ENCODE assay signal across 15 cellular contexts in genomic region chr18:10033038-10033437, GRCh38.
DNase-seq lines count a peak whose midpoint lies in the region; ATAC-seq and TF ChIP-seq lines count a peak whose summit lies in the region.
"Had no signal": no experiment of that assay in that cellular context is flagged by ENCODE, and none has a peak within 500 bp of the region (broad histone marks: within the 10 kb centered on the region; RNA-seq: fewer than 3 reads in every experiment).

No MANE protein-coding gene starts in this region.

- peak overlapping the region; percentile 93 for H3K27ac Mint-ChIP-seq in CD8-positive, alpha-beta T cell
- no peak overlapping the region for H3K27ac Mint-ChIP-seq in T-helper 17 cell
- H3K27ac Mint-ChIP-seq in type B pancreatic cell = no peak overlapping the region

- DNase-seq in CD8-positive, alpha-beta T cell = no peak
- DNase-seq in T-helper 17 cell (no peak), left ventricle myocardium inferior (no peak), psoas muscle (no peak), NCI-H1417 (lab: John Stamatoyannopoulos, UW) (no peak), type B pancreatic cell (ENCODE audit: extremely low spot score, unreplicated experiment) (no peak)
- no peak for DNase-seq in stimulated activated naive CD4-positive, alpha-beta T cell (lab: John Stamatoyannopoulos, UW)
- DNase-seq: activated naive CD4-positive, alpha-beta T cell; KBM-7; NCI-H1436; NCI-H510A had no signal

- intact Hi-C loops in CD8-positive, alpha-beta T cell (cut with DNase I, micrococcal nuclease) = loop anchor here in 1 of 2 experiments (5.0 kb wide), 1 partner anchor 489 kb away; no protein-coding TSS in a partner anchor
- intact Hi-C loops in left ventricle myocardium inferior (cut with micrococcal nuclease) = no loop called here
- intact Hi-C loops in psoas muscle (cut with DNase I) = no loop called here

- H3K27me3 Mint-ChIP-seq in CD8-positive, alpha-beta T cell (ENCODE audit: low read depth) = no peaks in the 10 kb centered on the region
- H3K27me3 Mint-ChIP-seq in T-helper 17 cell (peaks cover 67% of the 10 kb centered on the region), type B pancreatic cell (peaks cover 5% of the 10 kb centered on the region)

- no peak for TF ChIP-seq CTCF in CD8-positive, alpha-beta T cell (IDR thresholded peaks at IDR 0.05)
- no peak for TF ChIP-seq CTCF in left ventricle myocardium inferior (IDR thresholded peaks at IDR 0.05; ENCODE audit: borderline replicate concordance)
- TF ChIP-seq CTCF in psoas muscle (IDR thresholded peaks at IDR 0.05) = no peak
- TF ChIP-seq CTCF in type B pancreatic cell (conservative IDR thresholded peaks at IDR 0.05) = no peak

- 47 to 62% (median 53%) methylated on average over 9 of the region's 9 CpGs for WGBS in psoas muscle, 3 donors

- peak overlapping the region; percentile 85 for H3K4me3 Mint-ChIP-seq in CD8-positive, alpha-beta T cell
- H3K4me3 Mint-ChIP-seq in T-helper 17 cell (peak overlapping the region; percentile 7), type B pancreatic cell (no peak overlapping the region)

- H3K9me3 Mint-ChIP-seq in CD8-positive, alpha-beta T cell = no peaks in the 10 kb centered on the region
- H3K9me3 Mint-ChIP-seq in type B pancreatic cell = no peaks in the 10 kb centered on the region

- POLR2A ChIA-PET in CD8-positive, alpha-beta T cell (lab: Charles Lee) = interaction anchor here (1.2 to 2.3 kb wide), 2 partner anchors 8 to 1424 kb away, joined by 3 to 7 read pairs; no protein-coding TSS in a partner anchor

- H3K4me3 ChIP-seq in CD8-positive, alpha-beta T cell (ENCODE audit: low read depth, low read length) = peak overlapping the region; percentile 62
- H3K4me3 ChIP-seq in left ventricle myocardium inferior (peak overlapping the region; percentile 55), psoas muscle (peak overlapping the region; percentile 53)
- H3K4me3 ChIP-seq: GM12878, prostate gland had no signal

- peaks cover 12% of the 10 kb centered on the region for H3K4me1 ChIP-seq in CD8-positive, alpha-beta T cell (ENCODE audit: insufficient read depth, low read length)
- peaks cover 14% of the 10 kb centered on the region for H3K4me1 ChIP-seq in left ventricle myocardium inferior
- H3K4me1 ChIP-seq in psoas muscle = no peaks in the 10 kb centered on the region
- H3K4me1 ChIP-seq: prostate gland had no signal

- ATAC-seq in CD8-positive, alpha-beta T cell = no peak
- ATAC-seq in T-helper 17 cell (no peak), psoas muscle (peak in 1 of 4 donors; percentile 15), HG02884 (IDR thresholded peaks at IDR 0.05; ENCODE audit: unreplicated experiment) (no peak)
- ATAC-seq: GM12878, Panc1 had no signal

- no peaks in the 10 kb centered on the region for H3K36me3 ChIP-seq in CD8-positive, alpha-beta T cell (ENCODE audit: insufficient read depth, low read length)
- H3K36me3 ChIP-seq in left ventricle myocardium inferior (no peaks in the 10 kb centered on the region), psoas muscle (ENCODE audit: insufficient read depth in 1 of 2, low read depth in 1 of 2) (no peaks in the 10 kb centered on the region)
- H3K36me3 ChIP-seq: prostate gland had no signal

- CTCF ChIA-PET in CD8-positive, alpha-beta T cell (lab: Charles Lee) = interaction anchor here (0.7 to 2.0 kb wide), 6 partner anchors 8 to 486 kb away, joined by 3 to 8 read pairs (median 4); no protein-coding TSS in a partner anchor

- no peaks in the 10 kb centered on the region for H3K27me3 ChIP-seq in CD8-positive, alpha-beta T cell (ENCODE audit: insufficient read depth, low read length)
- H3K27me3 ChIP-seq in left ventricle myocardium inferior (ENCODE audit: low read depth) (no peaks in the 10 kb centered on the region), psoas muscle (ENCODE audit: insufficient read depth in 3 of 3, low read length in 2 of 3) (no peaks in the 10 kb centered on the region)

- H3K9me3 ChIP-seq in CD8-positive, alpha-beta T cell (ENCODE audit: low read length) = no peaks in the 10 kb centered on the region
- no peaks in the 10 kb centered on the region for H3K9me3 ChIP-seq in T-helper 17 cell (ENCODE audit: control insufficient read depth, low read length, poor library complexity, severe bottlenecking)
- H3K9me3 ChIP-seq in left ventricle myocardium inferior (replicated peaks) = no peaks in the 10 kb centered on the region
- H3K9me3 ChIP-seq in psoas muscle = no peaks in the 10 kb centered on the region
- H3K9me3 ChIP-seq: prostate gland had no signal

- peak overlapping the region; percentile 59 for H3K27ac ChIP-seq in CD8-positive, alpha-beta T cell (ENCODE audit: low read depth, low read length)
- H3K27ac ChIP-seq in left ventricle myocardium inferior (replicated peaks) (peak overlapping the region; percentile 38), psoas muscle (no peak overlapping the region)
- H3K27ac ChIP-seq: prostate gland had no signal

- no peaks in the 10 kb centered on the region for H3K36me3 Mint-ChIP-seq in CD8-positive, alpha-beta T cell
- H3K36me3 Mint-ChIP-seq in T-helper 17 cell (ENCODE audit: low read depth) (no peaks in the 10 kb centered on the region), type B pancreatic cell (peaks cover 3% of the 10 kb centered on the region)

- peaks cover 16% of the 10 kb centered on the region for H3K4me1 Mint-ChIP-seq in CD8-positive, alpha-beta T cell (ENCODE audit: low read depth)
- H3K4me1 Mint-ChIP-seq in T-helper 17 cell = no peaks in the 10 kb centered on the region
- peaks cover 46% of the 10 kb centered on the region for H3K4me1 Mint-ChIP-seq in type B pancreatic cell (ENCODE audit: unreplicated experiment)
